Comparison of ENCODE assay signal across 16 cellular contexts in the genomic region with DNA sequence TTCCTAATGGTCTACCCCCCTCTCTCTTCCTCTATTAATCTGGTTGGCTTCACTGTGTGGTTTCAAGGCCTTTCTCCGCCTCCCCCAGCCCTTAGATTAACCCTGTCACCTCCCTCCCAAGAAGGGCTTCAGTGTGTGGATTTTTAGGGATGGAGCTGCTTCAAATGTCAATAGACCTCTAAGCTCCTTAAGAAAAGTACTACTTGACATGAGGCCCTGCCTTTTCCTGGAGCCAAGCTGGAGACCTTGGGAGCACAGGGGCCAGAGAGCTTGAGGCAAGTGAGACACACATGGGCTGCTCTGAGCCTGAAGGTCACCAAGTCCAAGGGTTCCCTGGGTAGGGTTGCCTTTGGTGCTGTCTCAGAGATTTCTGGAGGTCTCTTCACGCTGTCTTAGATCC. TPM values are rescaled to one million over a fixed set of nuclear protein-coding genes. Genes with fewer than 3 reads are reported as not detected.
DNase-seq lines count a peak whose midpoint lies in the region; ATAC-seq and TF ChIP-seq lines count a peak whose summit lies in the region.
"Had no signal": no experiment of that assay in that cellular context is flagged by ENCODE, and none has a peak within 500 bp of the region (broad histone marks: within the 10 kb centered on the region; RNA-seq: fewer than 3 reads in every experiment).

No MANE protein-coding gene starts in this region.

- H3K27ac ChIP-seq in left ventricle myocardium inferior (replicated peaks): no peak overlapping the region
- H3K27ac ChIP-seq: 22Rv1, BLaER1 had no signal

- no peak for DNase-seq in activated naive CD4-positive, alpha-beta T cell (lab: John Stamatoyannopoulos, UW)
- DNase-seq in nephron progenitor cell (no peak), Ammon's horn (ENCODE audit: low spot score) (no peak), left ventricle myocardium inferior (no peak)
- DNase-seq: CD4-positive, CD25-positive, alpha-beta regulatory T cell; DMS153; DND-41; GDM1 had no signal

- H3K27me3 Mint-ChIP-seq in activated naive CD4-positive, alpha-beta T cell treated with anti-CD3 and anti-CD28 coated beads, Interleukin-2, amount 50 U/mL, for 24 hours: no peaks in the 10 kb centered on the region
- peaks cover 3% of the 10 kb centered on the region for H3K27me3 Mint-ChIP-seq in activated T-helper 17 cell treated with anti-CD3 and anti-CD28 coated beads, Interleukin-2, amount 50 U/mL, for 72 hours
- peaks cover 59% of the 10 kb centered on the region for H3K27me3 Mint-ChIP-seq in nephron progenitor cell (ENCODE audit: low read depth, poor library complexity)

- peaks cover 19% of the 10 kb centered on the region for H3K4me1 ChIP-seq in left ventricle myocardium inferior

- H3K4me1 Mint-ChIP-seq in activated naive CD4-positive, alpha-beta T cell treated with anti-CD3 and anti-CD28 coated beads, Interleukin-2, amount 50 U/mL, for 24 hours: peaks cover 58% of the 10 kb centered on the region
- peaks cover 4% of the 10 kb centered on the region for H3K4me1 Mint-ChIP-seq in activated T-helper 17 cell treated with anti-CD3 and anti-CD28 coated beads, Interleukin-2, amount 50 U/mL, for 72 hours
- H3K4me1 Mint-ChIP-seq in nephron progenitor cell: peaks cover 93% of the 10 kb centered on the region

- no peak for ATAC-seq in activated T-helper 17 cell treated with anti-CD3 and anti-CD28 coated beads, Interleukin-2, amount 50 U/mL, for 72 hours (replicated peaks)
- no peak for ATAC-seq in GM18502 (IDR thresholded peaks at IDR 0.05; ENCODE audit: poor library complexity, unreplicated experiment)
- no peak for ATAC-seq in GM18858 (IDR thresholded peaks at IDR 0.05; ENCODE audit: unreplicated experiment)
- ATAC-seq: HCT116 had no signal

- no peak overlapping the region for H3K4me3 Mint-ChIP-seq in activated naive CD4-positive, alpha-beta T cell treated with anti-CD3 and anti-CD28 coated beads, Interleukin-2, amount 50 U/mL, for 24 hours
- no peak overlapping the region for H3K4me3 Mint-ChIP-seq in activated T-helper 17 cell treated with anti-CD3 and anti-CD28 coated beads, Interleukin-2, amount 50 U/mL, for 72 hours
- peak overlapping the region; percentile 61 for H3K4me3 Mint-ChIP-seq in nephron progenitor cell
- H3K4me3 Mint-ChIP-seq: CD4-positive, CD25-positive, alpha-beta regulatory T cell; IgD-negative memory B cell had no signal

- H3K9me3 Mint-ChIP-seq in activated naive CD4-positive, alpha-beta T cell treated with anti-CD3 and anti-CD28 coated beads, Interleukin-2, amount 50 U/mL, for 24 hours: no peaks in the 10 kb centered on the region
- H3K9me3 Mint-ChIP-seq in activated T-helper 17 cell treated with anti-CD3 and anti-CD28 coated beads, Interleukin-2, amount 50 U/mL, for 72 hours: no peaks in the 10 kb centered on the region
- H3K9me3 Mint-ChIP-seq in nephron progenitor cell: no peaks in the 10 kb centered on the region
- H3K9me3 Mint-ChIP-seq: CD4-positive, CD25-positive, alpha-beta regulatory T cell; IgD-negative memory B cell had no signal

- H3K27ac Mint-ChIP-seq in activated naive CD4-positive, alpha-beta T cell treated with anti-CD3 and anti-CD28 coated beads, Interleukin-2, amount 50 U/mL, for 24 hours: peak overlapping the region; percentile 9
- H3K27ac Mint-ChIP-seq in activated T-helper 17 cell treated with anti-CD3 and anti-CD28 coated beads, Interleukin-2, amount 50 U/mL, for 72 hours: peak overlapping the region; percentile 24
- peak overlapping the region; percentile 75 for H3K27ac Mint-ChIP-seq in nephron progenitor cell
- H3K27ac Mint-ChIP-seq: IgD-negative memory B cell had no signal

- peaks cover 8% of the 10 kb centered on the region for H3K36me3 Mint-ChIP-seq in activated naive CD4-positive, alpha-beta T cell treated with anti-CD3 and anti-CD28 coated beads, Interleukin-2, amount 50 U/mL, for 24 hours
- no peaks in the 10 kb centered on the region for H3K36me3 Mint-ChIP-seq in activated T-helper 17 cell treated with anti-CD3 and anti-CD28 coated beads, Interleukin-2, amount 50 U/mL, for 72 hours (ENCODE audit: low read depth)
- H3K36me3 Mint-ChIP-seq in nephron progenitor cell (ENCODE audit: low read depth): peaks cover 94% of the 10 kb centered on the region
- H3K36me3 Mint-ChIP-seq: IgD-negative memory B cell had no signal

- TF ChIP-seq CTCF in nephron progenitor cell (IDR thresholded peaks at IDR 0.05): no peak
- no peak for TF ChIP-seq CTCF in left ventricle myocardium inferior (IDR thresholded peaks at IDR 0.05; ENCODE audit: borderline replicate concordance)

- intact Hi-C loops in left ventricle myocardium inferior (cut with micrococcal nuclease): loop anchor here (10.0 kb wide), 1 partner anchor 54 kb away; no protein-coding TSS in a partner anchor

- H3K27me3 ChIP-seq in left ventricle myocardium inferior (ENCODE audit: low read depth): no peaks in the 10 kb centered on the region
- H3K27me3 ChIP-seq: BLaER1 had no signal

- no peaks in the 10 kb centered on the region for H3K9me3 ChIP-seq in left ventricle myocardium inferior (replicated peaks)

- H3K36me3 ChIP-seq in left ventricle myocardium inferior: no peaks in the 10 kb centered on the region

- no peak overlapping the region for H3K4me3 ChIP-seq in left ventricle myocardium inferior
- H3K4me3 ChIP-seq: BLaER1 had no signal

RNA-seq across cellular contexts. Expression of a gene that starts 20.0 kb away (rescaled TPM):
- total RNA-seq in activated T-helper 17 cell treated with anti-CD3 and anti-CD28 coated beads, Interleukin-2, amount 50 U/mL, for 72 hours: 1 to 10 TPM in 1 of 2 donors, under 1 TPM in 1; 0.86 to 1.6 TPM
- total RNA-seq in left ventricle myocardium inferior: 0.44 TPM

Comparison
In these comparisons a context has a peak if more than half of its experiments do, and no peak if none do; other contexts are left out.
1. H3K27ac Mint-ChIP-seq: peak in every context shown above with its lines; median percentile 75 in nephron progenitor cell; 24 in activated T-helper 17 cell treated with anti-CD3 and anti-CD28 coated beads, Interleukin-2, amount 50 U/mL, for 72 hours; 9 in activated naive CD4-positive, alpha-beta T cell treated with anti-CD3 and anti-CD28 coated beads, Interleukin-2, amount 50 U/mL, for 24 hours.